10 cellular contexts compared by ENCODE assay signal in genomic region chr16:88617268-88618031, GRCh38.
A peak's percentile ranks its signal among the peaks of the same experiment; 100 is the strongest.
DNase-seq lines count a peak whose midpoint lies in the region; ATAC-seq and TF ChIP-seq lines count a peak whose summit lies in the region.
"Had no signal": no experiment of that assay in that cellular context is flagged by ENCODE, and none has a peak within 500 bp of the region (broad histone marks: within the 10 kb centered on the region; RNA-seq: fewer than 3 reads in every experiment).

No MANE protein-coding gene starts in this region.

- no peaks in the 10 kb centered on the region for H3K9me3 Mint-ChIP-seq in activated naive CD4-positive, alpha-beta T cell treated with anti-CD3 and anti-CD28 coated beads, Interleukin-2, amount 10 ng/mL, durations not matched to agents 7 days and 5 days
- no peaks in the 10 kb centered on the region for H3K9me3 Mint-ChIP-seq in dendritic cell treated with granulocyte-macrophage colony-stimulating factor and Interleukin-4, amounts not matched to agents 40 ng/mL and 50 ng/mL, for 4 days
- H3K9me3 Mint-ChIP-seq in stimulated activated effector memory CD8-positive, alpha-beta T cell treated with anti-CD3 and anti-CD28 coated beads, Interleukin-12 subunit alpha, Interleukin-12 subunit beta, amount 100 ng/mL, for 72 hours, result no peaks in the 10 kb centered on the region

- H3K27ac Mint-ChIP-seq in activated naive CD4-positive, alpha-beta T cell treated with anti-CD3 and anti-CD28 coated beads, Interleukin-2, amount 10 ng/mL, durations not matched to agents 7 days and 5 days, result peak overlapping the region; percentile 29
- H3K27ac Mint-ChIP-seq in dendritic cell treated with granulocyte-macrophage colony-stimulating factor and Interleukin-4, amounts not matched to agents 40 ng/mL and 50 ng/mL, for 4 days, result peak overlapping the region; percentile 20
- H3K27ac Mint-ChIP-seq in stimulated activated effector memory CD8-positive, alpha-beta T cell treated with anti-CD3 and anti-CD28 coated beads, Interleukin-12 subunit alpha, Interleukin-12 subunit beta, amount 100 ng/mL, for 72 hours, result peak overlapping the region; percentile 93

- no peak for DNase-seq in activated naive CD4-positive, alpha-beta T cell treated with anti-CD3 and anti-CD28 coated beads, Interleukin-2, amount 10 ng/mL, durations not matched to agents 7 days and 5 days
- DNase-seq in activated naive CD4-positive, alpha-beta T cell (lab: John Stamatoyannopoulos, UW), result no peak
- DNase-seq in NCI-H2081 treated with DMSO at 0.1 percent for 48 hours (lab: John Stamatoyannopoulos, UW) (peak; percentile 43), hippocampal formation (lab: John Stamatoyannopoulos, UW) (no peak), GM13977 (ENCODE audit: low spot score) (no peak)
- DNase-seq in stimulated activated effector memory CD8-positive, alpha-beta T cell treated with anti-CD3 and anti-CD28 coated beads, Interleukin-12 subunit alpha, Interleukin-12 subunit beta, amount 100 ng/mL, for 72 hours (ENCODE audit: low spot score in 2 of 2), result no peak
- DNase-seq: NCI-H1694 treated with DMSO at 0.1 percent for 48 hours, thyroid gland had no signal

- TF ChIP-seq CTCF in GM13977 (IDR thresholded peaks at IDR 0.05; ENCODE audit: extremely low read depth, insufficient read depth, missing control alignments), result no peak

- no peak overlapping the region for H3K4me3 Mint-ChIP-seq in activated naive CD4-positive, alpha-beta T cell treated with anti-CD3 and anti-CD28 coated beads, Interleukin-2, amount 10 ng/mL, durations not matched to agents 7 days and 5 days
- no peak overlapping the region for H3K4me3 Mint-ChIP-seq in dendritic cell treated with granulocyte-macrophage colony-stimulating factor and Interleukin-4, amounts not matched to agents 40 ng/mL and 50 ng/mL, for 4 days
- H3K4me3 Mint-ChIP-seq in stimulated activated effector memory CD8-positive, alpha-beta T cell treated with anti-CD3 and anti-CD28 coated beads, Interleukin-12 subunit alpha, Interleukin-12 subunit beta, amount 100 ng/mL, for 72 hours, result no peak overlapping the region

- in situ Hi-C loops in GM13977 (cut with MboI; ENCODE audit: low pct_unique_long_range_greater_than_20kb, low sequenced_read_pairs, unreplicated experiment), result no loop called here

- ATAC-seq in stimulated activated effector memory CD8-positive, alpha-beta T cell treated with anti-CD3 and anti-CD28 coated beads, Interleukin-12 subunit alpha, Interleukin-12 subunit beta, amount 100 ng/mL, for 72 hours, result no peak
- ATAC-seq in HG02981 (IDR thresholded peaks at IDR 0.05; ENCODE audit: unreplicated experiment), result no peak

- intact Hi-C loops in dendritic cell treated with granulocyte-macrophage colony-stimulating factor and Interleukin-4, amounts not matched to agents 40 ng/mL and 50 ng/mL, for 4 days (cut with micrococcal nuclease), result no loop called here

- CTCF ChIA-PET in activated naive CD4-positive, alpha-beta T cell treated with anti-CD3 and anti-CD28 coated beads, Interleukin-2, amount 10 ng/mL, durations not matched to agents 7 days and 5 days (lab: Charles Lee), result no interaction called here

- H3K27me3 Mint-ChIP-seq in activated naive CD4-positive, alpha-beta T cell treated with anti-CD3 and anti-CD28 coated beads, Interleukin-2, amount 10 ng/mL, durations not matched to agents 7 days and 5 days, result no peaks in the 10 kb centered on the region
- no peaks in the 10 kb centered on the region for H3K27me3 Mint-ChIP-seq in dendritic cell treated with granulocyte-macrophage colony-stimulating factor and Interleukin-4, amounts not matched to agents 40 ng/mL and 50 ng/mL, for 4 days

- peaks cover 24% of the 10 kb centered on the region for H3K4me1 Mint-ChIP-seq in activated naive CD4-positive, alpha-beta T cell treated with anti-CD3 and anti-CD28 coated beads, Interleukin-2, amount 10 ng/mL, durations not matched to agents 7 days and 5 days
- H3K4me1 Mint-ChIP-seq in dendritic cell treated with granulocyte-macrophage colony-stimulating factor and Interleukin-4, amounts not matched to agents 40 ng/mL and 50 ng/mL, for 4 days (ENCODE audit: low read depth), result peaks cover 5% of the 10 kb centered on the region
- H3K4me1 Mint-ChIP-seq in stimulated activated effector memory CD8-positive, alpha-beta T cell treated with anti-CD3 and anti-CD28 coated beads, Interleukin-12 subunit alpha, Interleukin-12 subunit beta, amount 100 ng/mL, for 72 hours, result peaks cover 69% of the 10 kb centered on the region

- peaks cover 34% of the 10 kb centered on the region for H3K36me3 Mint-ChIP-seq in activated naive CD4-positive, alpha-beta T cell treated with anti-CD3 and anti-CD28 coated beads, Interleukin-2, amount 10 ng/mL, durations not matched to agents 7 days and 5 days
- H3K36me3 Mint-ChIP-seq in dendritic cell treated with granulocyte-macrophage colony-stimulating factor and Interleukin-4, amounts not matched to agents 40 ng/mL and 50 ng/mL, for 4 days (ENCODE audit: low read depth), result peaks cover 91% of the 10 kb centered on the region
- peaks cover 79% of the 10 kb centered on the region for H3K36me3 Mint-ChIP-seq in stimulated activated effector memory CD8-positive, alpha-beta T cell treated with anti-CD3 and anti-CD28 coated beads, Interleukin-12 subunit alpha, Interleukin-12 subunit beta, amount 100 ng/mL, for 72 hours

Comparison
In these comparisons a context has a peak if more than half of its experiments do, and no peak if none do; other contexts are left out.
1. H3K27ac Mint-ChIP-seq: peak in every context shown above with its lines; median percentile 93 in stimulated activated effector memory CD8-positive, alpha-beta T cell treated with anti-CD3 and anti-CD28 coated beads, Interleukin-12 subunit alpha, Interleukin-12 subunit beta, amount 100 ng/mL, for 72 hours; 29 in activated naive CD4-positive, alpha-beta T cell treated with anti-CD3 and anti-CD28 coated beads, Interleukin-2, amount 10 ng/mL, durations not matched to agents 7 days and 5 days; 20 in dendritic cell treated with granulocyte-macrophage colony-stimulating factor and Interleukin-4, amounts not matched to agents 40 ng/mL and 50 ng/mL, for 4 days.